9 cellular contexts compared by ENCODE assay signal in genomic region chrX:120308959-120309872, GRCh38. TPM values are rescaled to one million over a fixed set of nuclear protein-coding genes. Genes with fewer than 3 reads are reported as not detected.
DNase-seq lines count a peak whose midpoint lies in the region; ATAC-seq and TF ChIP-seq lines count a peak whose summit lies in the region.
"Had no signal": no experiment of that assay in that cellular context is flagged by ENCODE, and none has a peak within 500 bp of the region (broad histone marks: within the 10 kb centered on the region; RNA-seq: fewer than 3 reads in every experiment).

No MANE protein-coding gene starts in this region.

- no peak for TF ChIP-seq POLR2A in body of pancreas (IDR thresholded peaks at IDR 0.05)

- no TSS peak for BruUV-seq in Calu3 (replicated peaks; lab: Mats Ljungman, UMichigan)

- H3K4me3 Mint-ChIP-seq in Calu3 (ENCODE audit: low read depth, unreplicated experiment) = peak overlapping the region; percentile 76

- H3K27me3 Mint-ChIP-seq in Calu3 (ENCODE audit: unreplicated experiment) = peaks cover 41% of the 10 kb centered on the region

- DNase-seq in Calu3 (peak; percentile 70), HuH-7.5 (ENCODE audit: low spot score) (peak; percentile 16), T-helper 9 cell (peak; percentile 54), body of pancreas (peak; percentile 52 to 73 (median 64)), iris pigment epithelial cell (ENCODE audit: low read depth) (peak; percentile 70), NCI-H1694 treated with DMSO at 0.1 percent for 48 hours (lab: John Stamatoyannopoulos, UW) (no peak)
- peak; percentile 49 for DNase-seq in stimulated activated CD4-positive, alpha-beta T cell treated with anti-CD3 and anti-CD28 coated beads, Interleukin-12 subunit alpha, Interleukin-12 subunit beta, amount 100 ng/mL, for 4 hours

- H3K27me3 ChIP-seq in body of pancreas = peaks cover 0 to 7% of the 10 kb centered on the region in 2 donors

- H3K4me1 ChIP-seq in body of pancreas = peaks cover 21% of the 10 kb centered on the region

- 0 to 4% methylated on average over 6 to 43 of the region's 52 CpGs for WGBS in body of pancreas, 2 donors

- TF ChIP-seq CTCF in Calu3 (IDR thresholded peaks at IDR 0.05; ENCODE audit: unreplicated experiment) (peak; percentile 39), body of pancreas (IDR thresholded peaks at IDR 0.05) (peak in 5 of 7 experiments; percentile 30 to 65 (median 49))

- H3K27ac ChIP-seq in body of pancreas = no peak overlapping the region

- peak; percentile 87 for ATAC-seq in GM21447 (IDR thresholded peaks at IDR 0.05; ENCODE audit: unreplicated experiment)
- ATAC-seq in body of pancreas = peak; percentile 88

- H3K36me3 ChIP-seq in body of pancreas (replicated peaks in 1 of 2; ENCODE audit: insufficient read depth in 1 of 2, low read depth in 2 of 2) = no peaks in the 10 kb centered on the region

- no peak overlapping the region for H3K4me3 ChIP-seq in body of pancreas

- peaks cover 5% of the 10 kb centered on the region for H3K4me1 Mint-ChIP-seq in Calu3 (ENCODE audit: low read depth, unreplicated experiment)

- H3K9me3 ChIP-seq in body of pancreas = no peaks in the 10 kb centered on the region

- CTCF ChIA-PET in Calu3 (lab: Charles Lee) = interaction anchor here (0.6 to 1.0 kb wide), 3 partner anchors 10 to 58 kb away, joined by 4 to 6 read pairs (median 4); partner anchors contain the start of gene ZBTB33

- no peaks in the 10 kb centered on the region for H3K9me3 Mint-ChIP-seq in Calu3 (ENCODE audit: low read depth, unreplicated experiment)

- peak overlapping the region; percentile 85 for H3K27ac Mint-ChIP-seq in Calu3 (ENCODE audit: unreplicated experiment)

- intact Hi-C loops in Calu3 (cut with micrococcal nuclease; ENCODE audit: unreplicated experiment) (no loop called here), body of pancreas (cut with DNase I) (no loop called here)

- H3K36me3 Mint-ChIP-seq in Calu3 (ENCODE audit: insufficient read depth, unreplicated experiment) = peaks cover 7% of the 10 kb centered on the region

RNA-seq across cellular contexts. Expression of gene TMEM255A, which starts 2.0 kb away (rescaled TPM):
- not detected in 2 replicates for total RNA-seq in Calu3 (2022)
- total RNA-seq in body of pancreas = under 1 TPM in 1 of 2 donors, not detected in 1; 0.52 TPM
- total RNA-seq: T-helper 2 cell treated with Interferon-gamma antibody and Interleukin-4, amounts not matched to agents 100 ng/mL and 5 ng/mL, for 36 hours had no signal

RNA-seq across cellular contexts. Expression of gene ATP1B4, which starts 52.7 kb away (rescaled TPM):
- total RNA-seq in Calu3 (2022) (not detected in 2 replicates), body of pancreas (not detected)
- total RNA-seq: T-helper 2 cell treated with Interferon-gamma antibody and Interleukin-4, amounts not matched to agents 100 ng/mL and 5 ng/mL, for 36 hours had no signal

RNA-seq across cellular contexts. Expression of gene ZBTB33, which starts 58.6 kb away (rescaled TPM):
- 22.7 and 24.9 TPM in 2 replicates for total RNA-seq in Calu3 (2022)
- 1 to 10 TPM; 6.9 to 9.6 TPM for total RNA-seq in body of pancreas
